8 cellular contexts compared by ENCODE assay signal in genomic region chr7:73841689-73842247, GRCh38. TPM values are rescaled to one million over a fixed set of nuclear protein-coding genes. Genes with fewer than 3 reads are reported as not detected.
DNase-seq lines count a peak whose midpoint lies in the region; TF ChIP-seq lines count a peak whose summit lies in the region.

No MANE protein-coding gene starts in this region.

- no peaks in the 10 kb centered on the region for H3K9me3 ChIP-seq in KOPT-K1 (ENCODE audit: insufficient read depth, low read length, poor library complexity, severe bottlenecking)
- no peaks in the 10 kb centered on the region for H3K9me3 ChIP-seq in muscle layer of colon (ENCODE audit: low read length)

- H3K27ac ChIP-seq in C4-2B (peak overlapping the region; percentile 78), KOPT-K1 (ENCODE audit: low read depth, low read length, poor library complexity, severe bottlenecking) (peak overlapping the region; percentile 54), muscle layer of colon (ENCODE audit: low read depth, low read length) (peak overlapping the region; percentile 49)

- H3K36me3 Mint-ChIP-seq in dendritic cell treated with granulocyte-macrophage colony-stimulating factor and Interleukin-4, amounts not matched to agents 40 ng/mL and 50 ng/mL, for 4 days (ENCODE audit: low read depth) = peaks cover 34% of the 10 kb centered on the region

- no peaks in the 10 kb centered on the region for H3K9me3 Mint-ChIP-seq in dendritic cell treated with granulocyte-macrophage colony-stimulating factor and Interleukin-4, amounts not matched to agents 40 ng/mL and 50 ng/mL, for 4 days

- H3K4me3 ChIP-seq in muscle layer of colon (ENCODE audit: low read depth in 1 of 2, low read length in 2 of 2) = peak overlapping the region; percentile 71 to 85

- peaks cover 25% of the 10 kb centered on the region for H3K27me3 Mint-ChIP-seq in dendritic cell treated with granulocyte-macrophage colony-stimulating factor and Interleukin-4, amounts not matched to agents 40 ng/mL and 50 ng/mL, for 4 days

- no peak for TF ChIP-seq CTCF in C4-2B (conservative IDR thresholded peaks at IDR 0.05)

- peak overlapping the region; percentile 92 for H3K4me3 Mint-ChIP-seq in dendritic cell treated with granulocyte-macrophage colony-stimulating factor and Interleukin-4, amounts not matched to agents 40 ng/mL and 50 ng/mL, for 4 days

- intact Hi-C loops in dendritic cell treated with granulocyte-macrophage colony-stimulating factor and Interleukin-4, amounts not matched to agents 40 ng/mL and 50 ng/mL, for 4 days (cut with micrococcal nuclease) = no loop called here

- peak overlapping the region; percentile 85 for H3K27ac Mint-ChIP-seq in dendritic cell treated with granulocyte-macrophage colony-stimulating factor and Interleukin-4, amounts not matched to agents 40 ng/mL and 50 ng/mL, for 4 days

- H3K4me1 Mint-ChIP-seq in dendritic cell treated with granulocyte-macrophage colony-stimulating factor and Interleukin-4, amounts not matched to agents 40 ng/mL and 50 ng/mL, for 4 days (ENCODE audit: low read depth) = peaks cover 79% of the 10 kb centered on the region

- peaks cover 15% of the 10 kb centered on the region for H3K4me1 ChIP-seq in muscle layer of colon (ENCODE audit: insufficient read depth, low read length)

- H3K36me3 ChIP-seq in KOPT-K1 (ENCODE audit: insufficient read depth, low read length) = no peaks in the 10 kb centered on the region
- H3K36me3 ChIP-seq in muscle layer of colon (ENCODE audit: insufficient read depth, low read length) = no peaks in the 10 kb centered on the region

- peak overlapping the region; percentile 68 for H3K9ac ChIP-seq in muscle layer of colon (ENCODE audit: low read length)

- H3K27me3 ChIP-seq in muscle layer of colon (ENCODE audit: control insufficient read depth in 1 of 2, insufficient read depth in 2 of 2, low read length in 2 of 2) = no peaks in the 10 kb centered on the region

- no peak for DNase-seq in H4 (ENCODE audit: low spot score)
- no peak for DNase-seq in NCI-H2081 (lab: John Stamatoyannopoulos, UW)
- no peak for DNase-seq in HuH-7 (ENCODE audit: low spot score)
- no peak for DNase-seq in NK-92 treated with Interleukin-12 subunit alpha and Interleukin-12 subunit beta, amount 100 ng/mL, for 24 hours (lab: John Stamatoyannopoulos, UW)

RNA-seq across cellular contexts. Expression of gene METTL27, which starts 0.5 kb away (rescaled TPM):
- 0.48 and 3.3 TPM in 2 replicates for total RNA-seq in H4 (2014; rRNA removed; shearing (Covaris generic))

RNA-seq across cellular contexts. Expression of gene CLDN4, which starts 11.0 kb away (rescaled TPM):
- 1.2 and 4.0 TPM in 2 replicates for total RNA-seq in H4 (2014; rRNA removed; shearing (Covaris generic))

RNA-seq across cellular contexts. Expression of gene TMEM270, which starts 19.2 kb away (rescaled TPM):
- total RNA-seq in H4 (2014; rRNA removed; shearing (Covaris generic)) = 0.21 TPM in 1 of 2 replicates, not detected in the other
